8 cellular contexts compared by ENCODE assay signal in genomic region chr6:79076160-79076559, GRCh38. TPM values are rescaled to one million over a fixed set of nuclear protein-coding genes. Genes with fewer than 3 reads are reported as not detected.
DNase-seq lines count a peak whose midpoint lies in the region; FAIRE-seq and TF ChIP-seq lines count a peak whose summit lies in the region.

No MANE protein-coding gene starts in this region.

- H3K4me1 Mint-ChIP-seq in CD14-positive monocyte = peaks cover 40% of the 10 kb centered on the region

- H3K9me3 Mint-ChIP-seq in CD14-positive monocyte = peaks cover 0 to 2% (median 0%) of the 10 kb centered on the region in 7 donors

- H3K36me3 ChIP-seq in thymus (ENCODE audit: control insufficient read depth, insufficient read depth) = no peaks in the 10 kb centered on the region

- peak overlapping the region; percentile 84 to 89 for H3K4me3 Mint-ChIP-seq in CD14-positive monocyte

- H3K27ac ChIP-seq in thymus (ENCODE audit: low read depth) = no peak overlapping the region

- FAIRE-seq in GM19239 (lab: Jason Lieb, UNC) = no peak

- CTCF ChIA-PET in GM10248 (lab: Yijun Ruan, JAX) = interaction anchor here (0.9 to 2.4 kb wide), 4 partner anchors 9 to 389 kb away, joined by 3 to 5 read pairs (median 3); no protein-coding TSS in a partner anchor

- H3K9me3 ChIP-seq in thymus (ENCODE audit: control insufficient read depth) = no peaks in the 10 kb centered on the region

- no peaks in the 10 kb centered on the region for H3K27me3 ChIP-seq in thymus (ENCODE audit: control insufficient read depth, insufficient read depth)

- H3K36me3 Mint-ChIP-seq in CD14-positive monocyte = peaks cover 9 to 11% of the 10 kb centered on the region in 2 donors

- H3K4me3 ChIP-seq in Jurkat, Clone E6-1 (ENCODE audit: low read length) = peak overlapping the region; percentile 80
- peak overlapping the region; percentile 97 for H3K4me3 ChIP-seq in thymus (ENCODE audit: low read length)

- intact Hi-C loops in CD14-positive monocyte (cut with micrococcal nuclease) = loop anchor here (5.0 to 10.0 kb wide), 3 partner anchors 156 to 459 kb away; partner anchors contain the start of genes HMGN3 (in 2 of the 2) and LCA5 (in 1 of the 2)

- TF ChIP-seq CTCF in CD14-positive monocyte (IDR thresholded peaks at IDR 0.05) = no peak
- TF ChIP-seq CTCF in GM10248 (IDR thresholded peaks at IDR 0.05; ENCODE audit: control extremely low read depth, extremely low read depth, low read depth, missing control alignments) = no peak

- peak overlapping the region; percentile 82 to 94 (median 89) for H3K27ac Mint-ChIP-seq in CD14-positive monocyte

- H3K4me1 ChIP-seq in thymus (ENCODE audit: control insufficient read depth, insufficient read depth, low read length) = no peaks in the 10 kb centered on the region

- WGBS in thymus = 20% methylated on average over 5 of the region's 5 CpGs

- no peaks in the 10 kb centered on the region for H3K27me3 Mint-ChIP-seq in CD14-positive monocyte (ENCODE audit: low read depth in 3 of 3)

- POLR2A ChIA-PET in GM10248 (lab: Yijun Ruan, JAX) = interaction anchor here (0.9 kb wide), 1 partner anchor 461 kb away, joined by 3 read pairs; the partner anchor contains the start of gene LCA5

- no peak for DNase-seq in CD14-positive monocyte (ENCODE audit: low spot score)
- no peak for DNase-seq in Jurkat, Clone E6-1 (ENCODE audit: low read depth, low spot score)
- peak; percentile 53 for DNase-seq in amniotic epithelial cell (ENCODE audit: low read depth)
- peak; percentile 37 for DNase-seq in left kidney (ENCODE audit: low read depth, low spot score)
- DNase-seq in GM10248 (ENCODE audit: extremely low spot score) = no peak
- no peak for DNase-seq in GM19239 (ENCODE audit: insufficient read length, low spot score)
- no peak for DNase-seq in NCI-H510A (lab: John Stamatoyannopoulos, UW)

RNA-seq across cellular contexts. Expression of gene PHIP, which starts 1.9 kb away (rescaled TPM):
- 1 to 10 TPM; 3.2 to 5.1 TPM for polyA plus RNA-seq in CD14-positive monocyte
- polyA plus RNA-seq in Jurkat, Clone E6-1 (2012; ENCODE audit: insufficient read depth, insufficient read length) = 14.2 TPM
- polyA plus RNA-seq in thymus = 16.8 TPM

Comparison
In these comparisons a context has a peak if more than half of its experiments do, and no peak if none do; other contexts are left out.
1. DNase-seq: peak in amniotic epithelial cell (single experiment) and left kidney (single experiment); none in CD14-positive monocyte (single experiment), Jurkat, Clone E6-1 (single experiment), GM10248 (single experiment), GM19239 (single experiment) and NCI-H510A (single experiment).